Comparison of ENCODE assay signal across 8 cellular contexts in genomic region chr2:87076253-87077027, GRCh38. TPM values are rescaled to one million over a fixed set of nuclear protein-coding genes. Genes with fewer than 3 reads are reported as not detected.
DNase-seq lines count a peak whose midpoint lies in the region; ATAC-seq and TF ChIP-seq lines count a peak whose summit lies in the region.
"Not testable (repeated sequence)": the region's sequence is repeated elsewhere in the genome, so short reads cannot be mapped to it uniquely, and the experiment has no call there.

No MANE protein-coding gene starts in this region.

- not testable (repeated sequence) for H3K27me3 ChIP-seq in Peyer's patch; esophagus (ENCODE audit: control insufficient read depth in 1 of 2, insufficient read depth in 2 of 2, low read length in 2 of 2)

- not testable (repeated sequence) for H3K36me3 Mint-ChIP-seq in activated T-helper 17 cell treated with anti-CD3 and anti-CD28 coated beads, Interleukin-2, amount 50 U/mL, for 72 hours (ENCODE audit: low read depth)

- peak overlapping the region; percentile 63 to 87 (median 74) for H3K4me3 ChIP-seq in Peyer's patch
- H3K4me3 ChIP-seq in esophagus (ENCODE audit: low read depth in 1 of 2, low read length in 2 of 2), result peak overlapping the region; percentile 65 to 84

- H3K4me3 Mint-ChIP-seq in activated T-helper 17 cell treated with anti-CD3 and anti-CD28 coated beads, Interleukin-2, amount 50 U/mL, for 72 hours, result peak overlapping the region; percentile 85

- H3K4me1 Mint-ChIP-seq in activated T-helper 17 cell treated with anti-CD3 and anti-CD28 coated beads, Interleukin-2, amount 50 U/mL, for 72 hours, result not testable (repeated sequence)

- peak; percentile 70 for DNase-seq in AG08396 (ENCODE audit: low spot score)
- peak; percentile 85 to 96 (median 92) for DNase-seq in Peyer's patch
- DNase-seq in mesenteric fat pad (ENCODE audit: low spot score), result peak; percentile 96
- DNase-seq in stimulated activated CD4-positive, alpha-beta T cell treated with anti-CD3 and anti-CD28 coated beads, Interleukin-4, amount 100 ng/mL, for 1 hour, result peak; percentile 90

- H3K27ac ChIP-seq in Peyer's patch (peak overlapping the region; percentile 86 to 98 (median 93)), esophagus (ENCODE audit: low read depth in 2 of 2, low read length in 1 of 2) (peak overlapping the region; percentile 88 to 92)

- peak; percentile 89 for ATAC-seq in HG03025 (IDR thresholded peaks at IDR 0.05; ENCODE audit: low FRiP score, unreplicated experiment)
- peak; percentile 93 for ATAC-seq in activated T-helper 17 cell treated with anti-CD3 and anti-CD28 coated beads, Interleukin-2, amount 50 U/mL, for 72 hours (replicated peaks)

- H3K9me3 ChIP-seq in Peyer's patch; esophagus (ENCODE audit: control insufficient read depth in 2 of 2, insufficient read depth in 1 of 2, low read depth in 1 of 2, low read length in 1 of 2): not testable (repeated sequence)

- in situ Hi-C loops in GM18951 (cut with MboI; ENCODE audit: low sequenced_read_pairs, unreplicated experiment), result not testable (repeated sequence)

- TF ChIP-seq CTCF in Peyer's patch (IDR thresholded peaks at IDR 0.05), result not testable (repeated sequence)

- not testable (repeated sequence) for H3K36me3 ChIP-seq in Peyer's patch; esophagus (ENCODE audit: control insufficient read depth in 2 of 2, insufficient read depth in 2 of 2, low read length in 1 of 2)

- TF ChIP-seq POLR2A in GM18951 (IDR thresholded peaks at IDR 0.05; ENCODE audit: extremely low read depth, insufficient read depth, insufficient read length) (peak; percentile 71), Peyer's patch (IDR thresholded peaks at IDR 0.05) (peak; percentile 77 to 87)

- 0 to 1% methylated on average over 47 to 72 of the region's 76 CpGs for WGBS in esophagus, 2 donors

- not testable (repeated sequence) for H3K9me3 Mint-ChIP-seq in activated T-helper 17 cell treated with anti-CD3 and anti-CD28 coated beads, Interleukin-2, amount 50 U/mL, for 72 hours

- peak overlapping the region; percentile 92 for H3K27ac Mint-ChIP-seq in activated T-helper 17 cell treated with anti-CD3 and anti-CD28 coated beads, Interleukin-2, amount 50 U/mL, for 72 hours

- not testable (repeated sequence) for H3K27me3 Mint-ChIP-seq in activated T-helper 17 cell treated with anti-CD3 and anti-CD28 coated beads, Interleukin-2, amount 50 U/mL, for 72 hours

- not testable (repeated sequence) for H3K4me1 ChIP-seq in Peyer's patch; esophagus (ENCODE audit: control insufficient read depth in 2 of 2, insufficient read depth in 2 of 2, low read length in 1 of 2)

RNA-seq across cellular contexts. Expression of gene PLGLB1, which starts 54.8 kb away (rescaled TPM):
- total RNA-seq in Peyer's patch (10 to 100 TPM in 1 of 4 donors, 1 to 10 TPM in 3; 1.4 to 10.7 (median 8.2) TPM), mesenteric fat pad (not detected)
- total RNA-seq in activated T-helper 17 cell treated with anti-CD3 and anti-CD28 coated beads, Interleukin-2, amount 50 U/mL, for 72 hours, result 1 to 10 TPM; 1.8 to 2.4 TPM
- 1 to 10 TPM in 1 of 2 donors, under 1 TPM in 1; 0.68 to 4.5 TPM for polyA plus RNA-seq in esophagus

Comparison
In these comparisons a context has a peak if more than half of its experiments do, and no peak if none do; other contexts are left out.
1. Peak in every context shown above with its lines: DNase-seq, ATAC-seq, H3K4me3 ChIP-seq and H3K27ac ChIP-seq.